25 cellular contexts compared by ENCODE assay signal in the genomic region with DNA sequence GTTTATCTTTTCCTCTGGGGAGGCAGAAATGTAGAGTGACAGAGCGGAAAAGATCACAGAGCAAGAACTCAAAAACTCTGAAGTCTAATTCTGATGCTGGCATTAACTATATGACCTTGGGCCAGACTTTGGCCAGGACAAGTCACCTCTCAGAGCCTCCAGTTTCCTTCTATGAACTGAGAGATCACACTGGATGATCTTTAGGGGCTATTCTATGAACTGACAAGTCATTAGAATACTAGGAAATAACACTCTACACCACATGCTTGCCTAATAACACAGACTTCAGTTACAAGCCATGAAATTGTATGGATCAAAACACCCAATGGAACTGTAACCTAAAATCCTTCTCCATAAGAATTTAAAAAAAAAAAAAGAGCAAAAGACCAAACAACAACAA. TPM values are rescaled to one million over a fixed set of nuclear protein-coding genes. Genes with fewer than 3 reads are reported as not detected.
DNase-seq lines count a peak whose midpoint lies in the region; ATAC-seq and TF ChIP-seq lines count a peak whose summit lies in the region.
"Had no signal": no experiment of that assay in that cellular context is flagged by ENCODE, and none has a peak within 500 bp of the region (broad histone marks: within the 10 kb centered on the region; RNA-seq: fewer than 3 reads in every experiment).

No MANE protein-coding gene starts in this region.

- ATAC-seq in CD4-positive, alpha-beta T cell (ENCODE audit: poor library complexity), result no peak
- ATAC-seq in activated CD8-positive, alpha-beta T cell treated with anti-CD3 and anti-CD28 coated beads for 36 hours, result peak; percentile 31
- no peak for ATAC-seq in naive thymus-derived CD8-positive, alpha-beta T cell
- ATAC-seq in HG03439 (IDR thresholded peaks at IDR 0.05; ENCODE audit: unreplicated experiment) (no peak), left lung (no peak)
- ATAC-seq: A549, body of pancreas, foreskin keratinocyte, SK-N-SH treated with all-trans-retinoic acid at 6 μM for 48 hours had no signal

- H3K36me3 Mint-ChIP-seq in activated CD4-positive, alpha-beta T cell treated with anti-CD3 and anti-CD28 coated beads, Interleukin-2, amount 10 ng/mL, durations not matched to agents 24 days and 14 days (ENCODE audit: low read depth), result peaks cover 55% of the 10 kb centered on the region
- peaks cover 81% of the 10 kb centered on the region for H3K36me3 Mint-ChIP-seq in CD4-positive, alpha-beta T cell (ENCODE audit: low read depth)
- H3K36me3 Mint-ChIP-seq in activated CD8-positive, alpha-beta T cell treated with anti-CD3 and anti-CD28 coated beads for 36 hours (ENCODE audit: low read depth), result peaks cover 46% of the 10 kb centered on the region
- peaks cover 4 to 87% (median 37%) of the 10 kb centered on the region in 3 donors for H3K36me3 Mint-ChIP-seq in naive thymus-derived CD8-positive, alpha-beta T cell

- peaks cover 12% of the 10 kb centered on the region for H3K79me1 ChIP-seq in mesenchymal stem cell (replicated peaks; ENCODE audit: low read length, poor library complexity, severe bottlenecking)

- H2BK15ac ChIP-seq in mesenchymal stem cell (ENCODE audit: low read depth, poor library complexity, severe bottlenecking), result no peak overlapping the region

- H3K14ac ChIP-seq in mesenchymal stem cell (ENCODE audit: low read length in 2 of 2), result no peak overlapping the region

- H3K4me1 Mint-ChIP-seq in activated CD4-positive, alpha-beta T cell treated with anti-CD3 and anti-CD28 coated beads, Interleukin-2, amount 10 ng/mL, durations not matched to agents 24 days and 14 days, result peaks cover 33% of the 10 kb centered on the region
- peaks cover 34% of the 10 kb centered on the region for H3K4me1 Mint-ChIP-seq in CD4-positive, alpha-beta T cell (ENCODE audit: low read depth)
- H3K4me1 Mint-ChIP-seq in activated CD8-positive, alpha-beta T cell treated with anti-CD3 and anti-CD28 coated beads for 36 hours (ENCODE audit: low read depth), result peaks cover 40% of the 10 kb centered on the region
- peaks cover 4 to 38% (median 33%) of the 10 kb centered on the region in 4 donors for H3K4me1 Mint-ChIP-seq in naive thymus-derived CD8-positive, alpha-beta T cell

- no peak overlapping the region for H2BK5ac ChIP-seq in mesenchymal stem cell (ENCODE audit: low read depth, low read length, poor library complexity, severe bottlenecking)

- CTCF ChIA-PET in CD4-positive, alpha-beta T cell (lab: Charles Lee), result no interaction called here
- CTCF ChIA-PET in activated CD8-positive, alpha-beta T cell treated with anti-CD3 and anti-CD28 coated beads for 36 hours (lab: Charles Lee), result no interaction called here

- H3K9me3 ChIP-seq in CD4-positive, alpha-beta T cell (ENCODE audit: control insufficient read depth, low read length), result no peaks in the 10 kb centered on the region
- H3K9me3 ChIP-seq in left lung (no peaks in the 10 kb centered on the region), mesenchymal stem cell (ENCODE audit: control insufficient read depth, low read length) (no peaks in the 10 kb centered on the region)
- H3K9me3 ChIP-seq: A549, BE2C, body of pancreas, upper lobe of left lung had no signal

- DNase-seq in activated CD4-positive, alpha-beta T cell treated with anti-CD3 and anti-CD28 coated beads, Interleukin-2, amount 10 ng/mL, durations not matched to agents 24 days and 14 days, result no peak
- no peak for DNase-seq in activated CD4-positive, alpha-beta T cell treated with anti-CD3 and anti-CD28 coated beads for 48 hours
- no peak for DNase-seq in CD4-positive, alpha-beta T cell
- no peak for DNase-seq in activated CD8-positive, alpha-beta T cell treated with anti-CD3 and anti-CD28 coated beads for 36 hours
- DNase-seq in naive thymus-derived CD8-positive, alpha-beta T cell, result no peak
- DNase-seq in left lung (no peak), mesenchymal stem cell (no peak)
- DNase-seq: BE2C; body of pancreas; effector CD4-positive, alpha-beta T cell; erythroblast; foreskin keratinocyte; hippocampal formation; islet precursor cell; mammary epithelial cell; MV-4-11; NCI-H187 treated with DMSO at 0.1 percent for 48 hours; NCI-H748 treated with DMSO at 0.1 percent for 48 hours; nucleus accumbens; stimulated activated CD4-positive, alpha-beta T cell treated with anti-CD3 and anti-CD28 coated beads, Interleukin-4, amount 100 ng/mL, for 24 hours; upper lobe of left lung had no signal

- no peak overlapping the region for H3K18ac ChIP-seq in mesenchymal stem cell (ENCODE audit: low read depth in 1 of 2, low read length in 2 of 2)

- H3K4ac ChIP-seq in mesenchymal stem cell (ENCODE audit: low read depth in 1 of 2, low read length in 2 of 2), result no peak overlapping the region

- 100% methylated on average over 1 of the region's 1 CpG for WGBS in mesenchymal stem cell

- H3K4me1 ChIP-seq in left lung (peaks cover 0 to 8% of the 10 kb centered on the region in 2 donors), mesenchymal stem cell (ENCODE audit: control insufficient read depth, insufficient read depth, low read depth, low read length) (peaks cover 1% of the 10 kb centered on the region)
- H3K4me1 ChIP-seq: BE2C, foreskin keratinocyte had no signal

- no peak overlapping the region for H3K9ac ChIP-seq in mesenchymal stem cell (ENCODE audit: low read length)

- H2BK12ac ChIP-seq in mesenchymal stem cell (ENCODE audit: low read length in 2 of 2), result no peak overlapping the region

- no peak overlapping the region for H3K4me2 ChIP-seq in mesenchymal stem cell (ENCODE audit: low read length, poor library complexity, severe bottlenecking)
- H3K4me2 ChIP-seq: A549 had no signal

- POLR2A ChIA-PET in CD4-positive, alpha-beta T cell (lab: Charles Lee), result no interaction called here
- POLR2A ChIA-PET in activated CD8-positive, alpha-beta T cell treated with anti-CD3 and anti-CD28 coated beads for 36 hours (lab: Charles Lee), result interaction anchor here (1.9 kb wide), 1 partner anchor 16 kb away, joined by 10 read pairs; a partner anchor contains a TSS
- POLR2A ChIA-PET in naive thymus-derived CD8-positive, alpha-beta T cell (lab: Charles Lee), result no interaction called here

- no peak overlapping the region for H2BK120ac ChIP-seq in mesenchymal stem cell (ENCODE audit: low read depth, low read length)

- H3K36me3 ChIP-seq in left lung, result peaks cover 3 to 79% of the 10 kb centered on the region in 2 donors
- peaks cover 27 to 74% of the 10 kb centered on the region in 2 experiments for H3K36me3 ChIP-seq in mesenchymal stem cell (ENCODE audit: control insufficient read depth in 1 of 2, insufficient read depth in 2 of 2, low read depth in 1 of 2, low read length in 2 of 2)
- H3K36me3 ChIP-seq: BE2C had no signal

- H3K27me3 Mint-ChIP-seq in activated CD4-positive, alpha-beta T cell treated with anti-CD3 and anti-CD28 coated beads, Interleukin-2, amount 10 ng/mL, durations not matched to agents 24 days and 14 days, result no peaks in the 10 kb centered on the region
- no peaks in the 10 kb centered on the region for H3K27me3 Mint-ChIP-seq in CD4-positive, alpha-beta T cell
- H3K27me3 Mint-ChIP-seq in activated CD8-positive, alpha-beta T cell treated with anti-CD3 and anti-CD28 coated beads for 36 hours, result no peaks in the 10 kb centered on the region
- no peaks in the 10 kb centered on the region for H3K27me3 Mint-ChIP-seq in naive thymus-derived CD8-positive, alpha-beta T cell

- H3K4me3 Mint-ChIP-seq in activated CD4-positive, alpha-beta T cell treated with anti-CD3 and anti-CD28 coated beads, Interleukin-2, amount 10 ng/mL, durations not matched to agents 24 days and 14 days, result no peak overlapping the region
- H3K4me3 Mint-ChIP-seq in CD4-positive, alpha-beta T cell, result no peak overlapping the region
- H3K4me3 Mint-ChIP-seq in activated CD8-positive, alpha-beta T cell treated with anti-CD3 and anti-CD28 coated beads for 36 hours, result no peak overlapping the region
- H3K4me3 Mint-ChIP-seq in naive thymus-derived CD8-positive, alpha-beta T cell, result no peak overlapping the region

- no peak overlapping the region for H2AFZ ChIP-seq in mesenchymal stem cell (ENCODE audit: low read depth, low read length)

- H2AK5ac ChIP-seq in mesenchymal stem cell (ENCODE audit: low read length, severe bottlenecking), result no peak overlapping the region

- no peak overlapping the region for H4K8ac ChIP-seq in mesenchymal stem cell (ENCODE audit: low read length)

- intact Hi-C loops in activated CD4-positive, alpha-beta T cell treated with anti-CD3 and anti-CD28 coated beads, Interleukin-2, amount 10 ng/mL, durations not matched to agents 24 days and 14 days (cut with micrococcal nuclease), result no loop called here
- intact Hi-C loops in CD4-positive, alpha-beta T cell (cut with DNase I, micrococcal nuclease), result no loop called here
- intact Hi-C loops in activated CD8-positive, alpha-beta T cell treated with anti-CD3 and anti-CD28 coated beads for 36 hours (cut with micrococcal nuclease), result no loop called here
- intact Hi-C loops in left lung (cut with DNase I), result no loop called here

- no peak overlapping the region for H3K27ac ChIP-seq in CD4-positive, alpha-beta T cell (ENCODE audit: low read depth, low read length)
- no peak overlapping the region for H3K27ac ChIP-seq in left lung
- no peak overlapping the region for H3K27ac ChIP-seq in mesenchymal stem cell (ENCODE audit: low read length, poor library complexity, severe bottlenecking)
- H3K27ac ChIP-seq: A549, foreskin keratinocyte, RWPE1 had no signal

- no peaks in the 10 kb centered on the region for H3K9me3 Mint-ChIP-seq in activated CD4-positive, alpha-beta T cell treated with anti-CD3 and anti-CD28 coated beads, Interleukin-2, amount 10 ng/mL, durations not matched to agents 24 days and 14 days
- H3K9me3 Mint-ChIP-seq in CD4-positive, alpha-beta T cell, result no peaks in the 10 kb centered on the region
- H3K9me3 Mint-ChIP-seq in activated CD8-positive, alpha-beta T cell treated with anti-CD3 and anti-CD28 coated beads for 36 hours, result no peaks in the 10 kb centered on the region
- peaks cover 0 to 1% (median 0%) of the 10 kb centered on the region in 9 donors for H3K9me3 Mint-ChIP-seq in naive thymus-derived CD8-positive, alpha-beta T cell

- no peak for TF ChIP-seq CTCF in CD4-positive, alpha-beta T cell (IDR thresholded peaks at IDR 0.05)
- TF ChIP-seq CTCF in activated CD8-positive, alpha-beta T cell treated with anti-CD3 and anti-CD28 coated beads for 36 hours (IDR thresholded peaks at IDR 0.05), result no peak
- TF ChIP-seq CTCF in left lung (IDR thresholded peaks at IDR 0.05), result no peak

- no peak overlapping the region for H3K23ac ChIP-seq in mesenchymal stem cell (ENCODE audit: low read length in 2 of 2)

- H3K4me3 ChIP-seq in left lung (no peak overlapping the region), mesenchymal stem cell (ENCODE audit: insufficient read depth in 1 of 2, low read depth in 1 of 2, low read length in 2 of 2) (no peak overlapping the region)
- H3K4me3 ChIP-seq: A549, body of pancreas, upper lobe of left lung had no signal

- H4K91ac ChIP-seq in mesenchymal stem cell (ENCODE audit: low read length), result no peak overlapping the region

- H3K27me3 ChIP-seq in CD4-positive, alpha-beta T cell (ENCODE audit: control insufficient read depth, insufficient read depth, low read length), result no peaks in the 10 kb centered on the region
- H3K27me3 ChIP-seq in left lung (no peaks in the 10 kb centered on the region), mesenchymal stem cell (ENCODE audit: control insufficient read depth in 1 of 2, insufficient read depth in 1 of 2, low read length in 2 of 2) (no peaks in the 10 kb centered on the region)
- H3K27me3 ChIP-seq: BE2C, body of pancreas, foreskin keratinocyte, upper lobe of left lung had no signal

- H3K27ac Mint-ChIP-seq in activated CD4-positive, alpha-beta T cell treated with anti-CD3 and anti-CD28 coated beads, Interleukin-2, amount 10 ng/mL, durations not matched to agents 24 days and 14 days, result peak overlapping the region; percentile 48
- H3K27ac Mint-ChIP-seq in CD4-positive, alpha-beta T cell, result peak overlapping the region; percentile 46
- H3K27ac Mint-ChIP-seq in activated CD8-positive, alpha-beta T cell treated with anti-CD3 and anti-CD28 coated beads for 36 hours, result peak overlapping the region; percentile 79
- peak overlapping the region in 7 of 10 donors; percentile 10 to 81 (median 56) for H3K27ac Mint-ChIP-seq in naive thymus-derived CD8-positive, alpha-beta T cell

RNA-seq across cellular contexts. Expression of a gene that starts 16.9 kb away (rescaled TPM):
- total RNA-seq in activated CD4-positive, alpha-beta T cell treated with anti-CD3 and anti-CD28 coated beads, Interleukin-2, amount 10 ng/mL, durations not matched to agents 24 days and 14 days, result 12.9 and 14.2 TPM in 2 replicates
- 10 to 100 TPM; 23.2 to 28.6 TPM for total RNA-seq in CD4-positive, alpha-beta T cell
- 10 to 100 TPM; 18.9 to 21.2 TPM for total RNA-seq in activated CD8-positive, alpha-beta T cell treated with anti-CD3 and anti-CD28 coated beads for 36 hours
- total RNA-seq in naive thymus-derived CD8-positive, alpha-beta T cell, result 10 to 100 TPM; 22.0 to 25.8 TPM
- 1 to 10 TPM; 1.2 to 1.9 (median 1.8) TPM for polyA plus RNA-seq in naive thymus-derived CD8-positive, alpha-beta T cell
- total RNA-seq in left lung, result 10 to 100 TPM; 20.9 to 25.1 TPM
- 20.4 TPM for polyA plus RNA-seq in mesenchymal stem cell (2013, experiment 1 of 2)
- 22.7 TPM for polyA plus RNA-seq in mesenchymal stem cell (2013, experiment 2 of 2)
